25 cellular contexts compared by ENCODE assay signal in the genomic region with DNA sequence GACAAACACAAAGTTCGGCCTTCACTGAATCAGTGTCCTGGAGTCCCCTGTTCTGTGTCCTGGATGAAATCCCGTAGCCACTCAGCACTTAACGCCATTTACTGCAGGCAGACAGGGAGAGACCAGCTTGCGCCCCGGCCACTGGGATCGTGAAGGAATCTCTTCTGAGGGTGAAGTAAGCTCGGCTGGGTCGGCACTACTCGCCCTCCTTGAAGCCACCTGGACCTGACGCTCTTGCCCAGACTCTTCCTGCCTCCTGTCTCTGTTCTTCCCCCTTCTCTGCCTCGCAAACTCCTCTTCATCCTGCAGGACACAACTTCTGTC.
A peak's percentile ranks its signal among the peaks of the same experiment; 100 is the strongest.
DNase-seq lines count a peak whose midpoint lies in the region; ATAC-seq, FAIRE-seq and TF ChIP-seq lines count a peak whose summit lies in the region.
"Had no signal": no experiment of that assay in that cellular context is flagged by ENCODE, and none has a peak within 500 bp of the region (broad histone marks: within the 10 kb centered on the region; RNA-seq: fewer than 3 reads in every experiment).

No MANE protein-coding gene starts in this region.

- no peak overlapping the region for H2BK20ac ChIP-seq in H1 (ENCODE audit: low read length)

- DNase-seq in NCI-H2227 (lab: John Stamatoyannopoulos, UW; ENCODE audit: unreplicated experiment) (peak; percentile 50), NCI-H2227 treated with DMSO at 0.1 percent for 48 hours (lab: John Stamatoyannopoulos, UW) (no peak), H1 (ENCODE audit: low read depth in 1 of 2, low spot score in 2 of 2) (no peak), mesendoderm (no peak), retina (peak; percentile 48), cerebellum (ENCODE audit: low spot score) (no peak), medulla oblongata (ENCODE audit: extremely low spot score) (no peak)
- DNase-seq: ACHN; CD4-positive, alpha-beta T cell; COR-L47; DMS79; GM23248; IMR-90; NCI-H1092 treated with DMSO at 0.1 percent for 48 hours; NCI-H1436 treated with DMSO at 0.1 percent for 48 hours; NCI-H2029; SIG-M5 had no signal

- H2BK5ac ChIP-seq in H1 (ENCODE audit: low read depth, low read length) (no peak overlapping the region), mesendoderm (ENCODE audit: low read length) (no peak overlapping the region)

- H3K36me3 ChIP-seq in H1 (ENCODE audit: control insufficient read depth in 2 of 4, insufficient read depth in 4 of 4, low read length in 3 of 4): no peaks in the 10 kb centered on the region
- no peaks in the 10 kb centered on the region for H3K36me3 ChIP-seq in mesendoderm (ENCODE audit: control insufficient read depth, insufficient read depth, low read length)
- H3K36me3 ChIP-seq: BLaER1 had no signal

- H3K4me3 ChIP-seq in H1 (ENCODE audit: extremely low read depth in 1 of 4, insufficient read depth in 2 of 4, low read depth in 3 of 4, low read length in 4 of 4) (no peak overlapping the region), mesendoderm (ENCODE audit: low read length) (no peak overlapping the region)
- H3K4me3 ChIP-seq: BLaER1, GM23248 had no signal

- H3K27ac ChIP-seq in H1 (ENCODE audit: low read depth, low read length) (no peak overlapping the region), mesendoderm (ENCODE audit: low read depth, low read length) (no peak overlapping the region)
- H3K27ac ChIP-seq: 22Rv1, BLaER1, GM23248, KMS-11 had no signal

- H2BK12ac ChIP-seq in H1 (ENCODE audit: low read depth, low read length): peak overlapping the region; percentile 0; the same call in 1 of the 2 replicates

- POLR2A ChIA-PET in H1 (lab: Charles Lee; ENCODE audit: partially characterized antibody): interaction anchor here (0.6 to 2.0 kb wide), 5 partner anchors 8 to 148 kb away, joined by 3 to 9 read pairs (median 3); no protein-coding TSS in a partner anchor

- H2BK15ac ChIP-seq in H1 (ENCODE audit: low read length) (0 out of 2 replicates have a peak overlapping the region, but pooled peaks have one; percentile 9), mesendoderm (replicated peaks; ENCODE audit: low read depth) (no peak overlapping the region)

- no peak for TF ChIP-seq CTCF in H1 (IDR thresholded peaks at IDR 0.05; ENCODE audit: control extremely low read depth in 1 of 3, insufficient read depth in 1 of 3, low read depth in 1 of 3, low read length in 3 of 3)

- TF ChIP-seq POLR2A in H1 (IDR thresholded peaks at IDR 0.05; ENCODE audit: control extremely low read depth in 1 of 2, low read depth in 2 of 2, low read length in 2 of 2): no peak

- 71% methylated on average over 11 of the region's 11 CpGs; no CpG with 5 or more reads in 1 of the 2 experiments for WGBS in H1 (ENCODE audit: extremely low coverage in 1 of 2, insufficient coverage in 1 of 2, insufficient read length in 1 of 2, insufficient replicate concordance in 2 of 2, low coverage in 1 of 2, low lambda C conversion rate in 2 of 2, missing lambda C conversion rate in 1 of 2), 2 experiments
- WGBS in mesendoderm (ENCODE audit: extremely low coverage, insufficient coverage, low lambda C conversion rate): no CpG with 5 or more reads among the region's 11 CpGs

- TF ChIP-seq EP300 in H1 (IDR thresholded peaks at IDR 0.05; ENCODE audit: borderline replicate concordance in 1 of 2, low read depth in 2 of 2, low read length in 2 of 2): no peak

- H4K8ac ChIP-seq in H1 (ENCODE audit: extremely low read depth, insufficient read depth, low read length): no peak overlapping the region
- no peak overlapping the region for H4K8ac ChIP-seq in mesendoderm (ENCODE audit: low read depth, low read length)

- peaks cover 3% of the 10 kb centered on the region; the same call in 1 of the 2 replicates for H3K23me2 ChIP-seq in H1 (ENCODE audit: low read depth, low read length)

- no peak overlapping the region for H4K5ac ChIP-seq in H1 (ENCODE audit: insufficient read length, low read depth, low read length)
- H4K5ac ChIP-seq in mesendoderm (ENCODE audit: low read length): no peak overlapping the region

- CTCF ChIA-PET in H1 (lab: Charles Lee; ENCODE audit: partially characterized antibody): interaction anchor here (1.2 to 2.2 kb wide), 4 partner anchors 13 to 65 kb away, joined by 3 to 10 read pairs (median 6); no protein-coding TSS in a partner anchor

- H3K18ac ChIP-seq in H1 (ENCODE audit: extremely low read depth, low read length) (0 out of 2 replicates have a peak overlapping the region, but pooled peaks have one; percentile 86), mesendoderm (ENCODE audit: low read length) (no peak overlapping the region)

- H4K20me1 ChIP-seq in H1 (replicated peaks in 1 of 2; ENCODE audit: control insufficient read depth in 1 of 2, insufficient read depth in 2 of 2, low read length in 2 of 2): no peaks in the 10 kb centered on the region
- H4K20me1 ChIP-seq: BLaER1 had no signal

- H3K79me1 ChIP-seq in H1 (ENCODE audit: low read depth, low read length): no peaks in the 10 kb centered on the region
- H3K79me1 ChIP-seq in mesendoderm (ENCODE audit: low read length): no peaks in the 10 kb centered on the region

- no peak overlapping the region for H3K23ac ChIP-seq in H1 (ENCODE audit: insufficient read length)
- no peak overlapping the region for H3K23ac ChIP-seq in mesendoderm (ENCODE audit: low read length)

- H3K4me2 ChIP-seq in H1 (ENCODE audit: insufficient read depth in 1 of 2, low read depth in 2 of 2, low read length in 2 of 2) (peak overlapping the region; percentile 23 to 55; a peak in 2 of 4 replicates), mesendoderm (ENCODE audit: low read length) (no peak overlapping the region)
- H3K4me2 ChIP-seq: KMS-11 had no signal

- H3K27me3 ChIP-seq in H1 (replicated peaks in 1 of 4; ENCODE audit: control insufficient read depth in 3 of 4, extremely low read depth in 1 of 4, insufficient read depth in 3 of 4, low read length in 3 of 4): peaks cover 0 to 3% (median 0%) of the 10 kb centered on the region in 4 experiments; a peak in 2 of 7 replicates
- no peaks in the 10 kb centered on the region for H3K27me3 ChIP-seq in mesendoderm (ENCODE audit: insufficient read depth, low read length, poor library complexity)

- H3K79me2 ChIP-seq in H1 (ENCODE audit: control insufficient read depth in 1 of 2, insufficient read depth in 2 of 2, low read length in 2 of 2) (no peaks in the 10 kb centered on the region), mesendoderm (ENCODE audit: control insufficient read depth, insufficient read depth, low read length) (no peaks in the 10 kb centered on the region)

- H2BK120ac ChIP-seq in H1 (replicated peaks; ENCODE audit: low read depth, low read length) (no peak overlapping the region), mesendoderm (ENCODE audit: low read depth, low read length) (no peak overlapping the region)

- TF ChIP-seq RAD21 in H1 (IDR thresholded peaks at IDR 0.05 in 1 of 2, conservative IDR thresholded peaks at IDR 0.05 in 1 of 2; ENCODE audit: low read depth in 2 of 2, low read length in 2 of 2): no peak

- peak overlapping the region; percentile 72; the same call in 1 of the 2 replicates for H2AFZ ChIP-seq in H1 (ENCODE audit: low read length)
- H2AFZ ChIP-seq: GM23248 had no signal

- H3K56ac ChIP-seq in H1 (replicated peaks; ENCODE audit: insufficient read length, low read depth, low read length) (no peak overlapping the region), mesendoderm (ENCODE audit: low read length) (peak overlapping the region; percentile 54)

- H3K4ac ChIP-seq in H1 (replicated peaks; ENCODE audit: insufficient read length, low read depth, low read length): no peak overlapping the region
- H3K4ac ChIP-seq in mesendoderm (ENCODE audit: low read depth, low read length): no peak overlapping the region

- H3K4me1 ChIP-seq in H1 (replicated peaks in 1 of 4; ENCODE audit: control insufficient read depth in 3 of 4, insufficient read depth in 4 of 4, low read length in 3 of 4): peaks cover 9 to 18% (median 12%) of the 10 kb centered on the region in 4 experiments; a peak in 6 of 7 replicates
- no peaks in the 10 kb centered on the region for H3K4me1 ChIP-seq in mesendoderm (ENCODE audit: control insufficient read depth, low read depth, low read length)

- H3K9ac ChIP-seq in H1 (replicated peaks in 1 of 4; ENCODE audit: extremely low read depth in 1 of 4, low read depth in 3 of 4, low read length in 3 of 4) (no peak overlapping the region), mesendoderm (ENCODE audit: low read length) (no peak overlapping the region)
- H3K9ac ChIP-seq: BLaER1, GM23248, KMS-11 had no signal

- H2AK5ac ChIP-seq in H1 (ENCODE audit: low read depth, low read length) (no peak overlapping the region), mesendoderm (ENCODE audit: low read length) (no peak overlapping the region)

- FAIRE-seq in H1 (lab: Jason Lieb, UNC): no peak
- FAIRE-seq: GM19239, HTR-8/SVneo had no signal

- peak overlapping the region; percentile 4 for H4K91ac ChIP-seq in H1 (replicated peaks; ENCODE audit: insufficient read length, low read length)

- no peaks in the 10 kb centered on the region for H3K9me3 ChIP-seq in H1 (ENCODE audit: insufficient read depth in 2 of 2, low read depth in 1 of 2, low read length in 1 of 2)
- H3K9me3 ChIP-seq: BLaER1 had no signal

- no peak overlapping the region for H3K14ac ChIP-seq in H1 (ENCODE audit: insufficient read length)

- no peak for ATAC-seq in GM19455 (IDR thresholded peaks at IDR 0.05; ENCODE audit: unreplicated experiment)
- ATAC-seq: HCT116, SK-N-SH treated with all-trans-retinoic acid at 6 μM for 48 hours had no signal

TF ChIP-seq in H1, 55 proteins besides CTCF, POLR2A, EP300 and RAD21 (continues in another document):
- TF ChIP-seq, protein P1, sequence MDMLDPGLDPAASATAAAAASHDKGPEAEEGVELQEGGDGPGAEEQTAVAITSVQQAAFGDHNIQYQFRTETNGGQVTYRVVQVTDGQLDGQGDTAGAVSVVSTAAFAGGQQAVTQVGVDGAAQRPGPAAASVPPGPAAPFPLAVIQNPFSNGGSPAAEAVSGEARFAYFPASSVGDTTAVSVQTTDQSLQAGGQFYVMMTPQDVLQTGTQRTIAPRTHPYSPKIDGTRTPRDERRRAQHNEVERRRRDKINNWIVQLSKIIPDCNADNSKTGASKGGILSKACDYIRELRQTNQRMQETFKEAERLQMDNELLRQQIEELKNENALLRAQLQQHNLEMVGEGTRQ (IDR thresholded peaks at IDR 0.05; ENCODE audit: low read length): no peak
- TF ChIP-seq PHF8 (conservative IDR thresholded peaks at IDR 0.05; ENCODE audit: low read depth, low read length) (no peak), POLR2AphosphoS5 (IDR thresholded peaks at IDR 0.05; ENCODE audit: low read depth, low read length) (no peak), BRCA1 (IDR thresholded peaks at IDR 0.05; ENCODE audit: low read depth, low read length) (no peak), BACH1 (IDR thresholded peaks at IDR 0.05; ENCODE audit: low read length) (no peak), HDAC6 (IDR thresholded peaks at IDR 0.05; ENCODE audit: low read depth, low read length) (no peak)

Comparison
In these comparisons a context has a peak if more than half of its experiments do, and no peak if none do; other contexts are left out.
1. DNase-seq: peak in NCI-H2227 (single experiment) and retina (single experiment); none in NCI-H2227 treated with DMSO at 0.1 percent for 48 hours (single experiment), H1 (0 of 2), mesendoderm (single experiment), cerebellum (single experiment) and medulla oblongata (single experiment).